1 cellular context compared by ENCODE assay signal in the genomic region with DNA sequence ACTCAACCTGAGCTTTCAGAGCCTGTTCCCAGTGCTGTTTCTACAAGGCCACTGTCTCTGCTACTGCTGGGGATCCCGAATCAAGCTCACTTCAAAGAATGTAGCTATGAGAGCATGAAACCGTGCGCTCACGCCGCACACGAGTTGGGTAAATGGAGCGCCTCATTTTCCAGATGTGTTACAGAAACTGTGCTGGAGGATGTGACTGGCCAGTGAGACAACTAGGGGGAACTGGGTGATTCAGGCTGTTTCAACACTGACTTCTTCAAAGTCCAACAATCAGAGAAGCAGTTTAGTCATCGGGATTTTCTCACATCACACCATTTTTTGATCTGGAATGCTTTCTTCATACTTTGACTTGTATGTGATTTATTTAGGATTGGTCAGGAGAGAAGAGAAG.
TF ChIP-seq lines count a peak whose summit lies in the region.

No MANE protein-coding gene starts in this region.

TF ChIP-seq in WTC11, 78 proteins besides CTCF, POLR2A, EP300 and RAD21 (continued from another document):
- TF ChIP-seq, protein P1, sequence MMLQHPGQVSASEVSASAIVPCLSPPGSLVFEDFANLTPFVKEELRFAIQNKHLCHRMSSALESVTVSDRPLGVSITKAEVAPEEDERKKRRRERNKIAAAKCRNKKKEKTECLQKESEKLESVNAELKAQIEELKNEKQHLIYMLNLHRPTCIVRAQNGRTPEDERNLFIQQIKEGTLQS (CRISPR knock-in tag; conservative IDR thresholded peaks at IDR 0.05): no peak
- TF ChIP-seq, protein P2, sequence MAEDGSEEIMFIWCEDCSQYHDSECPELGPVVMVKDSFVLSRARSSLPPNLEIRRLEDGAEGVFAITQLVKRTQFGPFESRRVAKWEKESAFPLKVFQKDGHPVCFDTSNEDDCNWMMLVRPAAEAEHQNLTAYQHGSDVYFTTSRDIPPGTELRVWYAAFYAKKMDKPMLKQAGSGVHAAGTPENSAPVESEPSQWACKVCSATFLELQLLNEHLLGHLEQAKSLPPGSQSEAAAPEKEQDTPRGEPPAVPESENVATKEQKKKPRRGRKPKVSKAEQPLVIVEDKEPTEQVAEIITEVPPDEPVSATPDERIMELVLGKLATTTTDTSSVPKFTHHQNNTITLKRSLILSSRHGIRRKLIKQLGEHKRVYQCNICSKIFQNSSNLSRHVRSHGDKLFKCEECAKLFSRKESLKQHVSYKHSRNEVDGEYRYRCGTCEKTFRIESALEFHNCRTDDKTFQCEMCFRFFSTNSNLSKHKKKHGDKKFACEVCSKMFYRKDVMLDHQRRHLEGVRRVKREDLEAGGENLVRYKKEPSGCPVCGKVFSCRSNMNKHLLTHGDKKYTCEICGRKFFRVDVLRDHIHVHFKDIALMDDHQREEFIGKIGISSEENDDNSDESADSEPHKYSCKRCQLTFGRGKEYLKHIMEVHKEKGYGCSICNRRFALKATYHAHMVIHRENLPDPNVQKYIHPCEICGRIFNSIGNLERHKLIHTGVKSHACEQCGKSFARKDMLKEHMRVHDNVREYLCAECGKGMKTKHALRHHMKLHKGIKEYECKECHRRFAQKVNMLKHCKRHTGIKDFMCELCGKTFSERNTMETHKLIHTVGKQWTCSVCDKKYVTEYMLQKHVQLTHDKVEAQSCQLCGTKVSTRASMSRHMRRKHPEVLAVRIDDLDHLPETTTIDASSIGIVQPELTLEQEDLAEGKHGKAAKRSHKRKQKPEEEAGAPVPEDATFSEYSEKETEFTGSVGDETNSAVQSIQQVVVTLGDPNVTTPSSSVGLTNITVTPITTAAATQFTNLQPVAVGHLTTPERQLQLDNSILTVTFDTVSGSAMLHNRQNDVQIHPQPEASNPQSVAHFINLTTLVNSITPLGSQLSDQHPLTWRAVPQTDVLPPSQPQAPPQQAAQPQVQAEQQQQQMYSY (CRISPR knock-in tag; IDR thresholded peaks at IDR 0.05): no peak
